8 cellular contexts compared by ENCODE assay signal in the genomic region with DNA sequence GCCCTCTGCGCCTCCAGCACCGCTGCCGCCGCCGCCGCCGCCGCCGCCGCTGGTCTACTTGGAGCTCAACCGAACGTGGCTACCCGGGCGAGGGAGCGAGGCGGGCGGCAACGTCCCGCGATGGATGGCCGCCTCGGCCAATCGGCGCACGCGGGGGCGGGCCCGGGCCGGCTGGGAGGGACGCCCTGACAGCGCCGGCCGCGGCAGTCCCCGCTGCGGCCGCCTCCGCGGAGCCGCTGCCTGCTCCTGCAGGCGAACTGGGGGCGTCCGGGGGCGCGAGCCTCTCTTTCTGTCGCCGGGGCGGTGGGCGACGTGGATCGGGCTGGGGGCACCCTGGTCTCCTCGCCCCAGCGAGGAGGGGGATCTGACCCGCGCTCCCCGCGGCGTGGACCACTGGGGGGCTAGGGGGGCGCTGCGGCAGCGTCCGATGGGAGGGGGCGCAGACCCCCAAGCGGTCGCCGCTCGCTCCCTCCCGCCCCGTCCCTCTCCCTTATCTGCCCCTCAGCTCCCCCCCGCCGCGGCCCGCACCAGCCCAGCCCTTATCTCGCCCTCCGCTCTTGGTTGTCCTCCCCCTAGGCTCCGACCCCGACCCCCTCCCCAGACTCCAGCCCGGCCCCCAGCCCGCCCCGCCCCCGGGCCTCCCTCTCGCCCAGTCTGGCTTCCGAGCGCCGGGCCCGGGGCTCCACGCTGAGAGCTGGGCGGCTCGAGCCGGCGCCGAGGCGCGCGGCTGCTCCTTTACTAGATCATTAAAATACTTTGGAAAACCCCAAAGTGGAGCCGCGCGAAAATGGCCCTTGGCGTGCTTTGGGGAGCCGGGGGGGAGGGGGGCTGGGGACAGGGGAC. TPM values are rescaled to one million over a fixed set of nuclear protein-coding genes. Genes with fewer than 3 reads are reported as not detected.
DNase-seq lines count a peak whose midpoint lies in the region; ATAC-seq and TF ChIP-seq lines count a peak whose summit lies in the region.

A gene (minus strand): TSS at position 56 of the 843 bp plus-strand sequence.

- H3K27me3 Mint-ChIP-seq in activated B cell treated with CpG ODN at 0.5 μM for 24 hours = no peaks in the 10 kb centered on the region

- ATAC-seq in GM18867 (IDR thresholded peaks at IDR 0.05; ENCODE audit: unreplicated experiment) = peak; percentile 88
- ATAC-seq in HG03108 (IDR thresholded peaks at IDR 0.05; ENCODE audit: unreplicated experiment) = peak; percentile 87
- ATAC-seq in activated B cell treated with CpG ODN at 0.5 μM for 24 hours (ENCODE audit: low read depth) = peak; percentile 93

- no peaks in the 10 kb centered on the region for H3K9me3 Mint-ChIP-seq in activated B cell treated with CpG ODN at 0.5 μM for 24 hours

- BruUV-seq in A673 (replicated peaks; lab: Mats Ljungman, UMichigan) = no TSS peak

- H3K4me1 ChIP-seq in A673 (ENCODE audit: insufficient read depth, low read length, poor library complexity, severe bottlenecking) = peaks cover 6% of the 10 kb centered on the region

- peak within 1 kb of the TSS; percentile 89 for H3K27ac Mint-ChIP-seq in activated B cell treated with CpG ODN at 0.5 μM for 24 hours

- TF ChIP-seq CTCF in A673 (conservative IDR thresholded peaks at IDR 0.05; ENCODE audit: low read depth, low read length) (no peak), activated B cell treated with CpG ODN at 0.5 μM for 24 hours (IDR thresholded peaks at IDR 0.05) (no peak), cardiac fibroblast (IDR thresholded peaks at IDR 0.05; ENCODE audit: low read depth, low read length) (no peak)

- DNase-seq in A673 (ENCODE audit: low spot score) (peak; percentile 92), NCI-H2196 treated with DMSO at 0.1 percent for 48 hours (lab: John Stamatoyannopoulos, UW; ENCODE audit: unreplicated experiment) (peak; percentile 90), activated B cell treated with CpG ODN at 0.5 μM for 24 hours (peak; percentile 95), cardiac fibroblast (ENCODE audit: low read depth in 2 of 2) (peak; percentile 91 to 97), iris pigment epithelial cell (ENCODE audit: low read depth) (peak; percentile 93)
- peak; percentile 90 for DNase-seq in stimulated activated CD4-positive, alpha-beta T cell treated with anti-CD3 and anti-CD28 coated beads, Interleukin-12 subunit alpha, Interleukin-12 subunit beta, amount 100 ng/mL, for 4 hours

- no peaks in the 10 kb centered on the region for H3K27me3 ChIP-seq in A673 (replicated peaks; ENCODE audit: insufficient read depth, low read depth, low read length, poor library complexity)

- H3K36me3 Mint-ChIP-seq in activated B cell treated with CpG ODN at 0.5 μM for 24 hours (ENCODE audit: low read depth) = peaks cover 8% of the 10 kb centered on the region

- H3K4me3 ChIP-seq in A673 (ENCODE audit: low read depth, low read length, poor library complexity, severe bottlenecking) (peak within 1 kb of the TSS; percentile 63), cardiac fibroblast (replicated peaks in 1 of 2; ENCODE audit: low read depth in 2 of 2, low read length in 2 of 2) (peak within 1 kb of the TSS; percentile 67 to 74)

- H3K4me1 Mint-ChIP-seq in activated B cell treated with CpG ODN at 0.5 μM for 24 hours = peaks cover 49% of the 10 kb centered on the region

- no peaks in the 10 kb centered on the region for H3K9me3 ChIP-seq in A673 (ENCODE audit: low read depth, low read length, poor library complexity, severe bottlenecking)

- peak within 1 kb of the TSS; percentile 67 for H3K27ac ChIP-seq in A673 (ENCODE audit: low read depth, low read length, poor library complexity, severe bottlenecking)

- POLR2A ChIA-PET in A673 (lab: Charles Lee; ENCODE audit: low non-redundant PET) = interaction anchor here (0.6 kb wide), 1 partner anchor 1986 kb away, joined by 3 read pairs; no protein-coding TSS in a partner anchor
- POLR2A ChIA-PET in activated B cell treated with CpG ODN at 0.5 μM for 24 hours (lab: Charles Lee) = interaction anchor here (0.5 to 3.4 kb wide), 24 partner anchors 9 to 1128 kb away, joined by 3 to 108 read pairs (median 4); a partner anchor contains a TSS

- CTCF ChIA-PET in A673 (lab: Charles Lee) (interaction anchor here (0.5 to 1.7 kb wide), 5 partner anchors 83 to 1091 kb away, joined by 4 to 9 read pairs (median 5); no protein-coding TSS in a partner anchor), activated B cell treated with CpG ODN at 0.5 μM for 24 hours (lab: Charles Lee) (interaction anchor here (0.6 to 2.5 kb wide), 8 partner anchors 8 to 335 kb away, joined by 3 to 37 read pairs (median 4); no protein-coding TSS in a partner anchor)

- H3K4me3 Mint-ChIP-seq in activated B cell treated with CpG ODN at 0.5 μM for 24 hours = peak within 1 kb of the TSS; percentile 91

- H3K36me3 ChIP-seq in A673 (ENCODE audit: insufficient read depth, low read length, poor library complexity, severe bottlenecking) = no peaks in the 10 kb centered on the region

- intact Hi-C loops in A673 (cut with micrococcal nuclease; ENCODE audit: unreplicated experiment) = loop anchor here (1.0 to 10.0 kb wide), 3 partner anchors 51 to 342 kb away; no protein-coding TSS in a partner anchor
- intact Hi-C loops in activated B cell treated with CpG ODN at 0.5 μM for 24 hours (cut with micrococcal nuclease) = loop anchor here (1.0 to 5.0 kb wide), 14 partner anchors 30 to 568 kb away; a partner anchor contains a TSS

RNA-seq across cellular contexts. Expression of the gene that starts here (rescaled TPM):
- total RNA-seq in A673 (2021) = 43.0 and 55.1 TPM in 2 replicates
- total RNA-seq in activated B cell treated with CpG ODN at 0.5 μM for 24 hours = 23.1 and 29.7 TPM in 2 replicates

Comparison
In these comparisons a context has a peak if more than half of its experiments do, and no peak if none do; other contexts are left out.
1. Peak in every context shown above with its lines: DNase-seq, ATAC-seq, H3K4me3 ChIP-seq and H3K27ac ChIP-seq.